In the genomic region with DNA sequence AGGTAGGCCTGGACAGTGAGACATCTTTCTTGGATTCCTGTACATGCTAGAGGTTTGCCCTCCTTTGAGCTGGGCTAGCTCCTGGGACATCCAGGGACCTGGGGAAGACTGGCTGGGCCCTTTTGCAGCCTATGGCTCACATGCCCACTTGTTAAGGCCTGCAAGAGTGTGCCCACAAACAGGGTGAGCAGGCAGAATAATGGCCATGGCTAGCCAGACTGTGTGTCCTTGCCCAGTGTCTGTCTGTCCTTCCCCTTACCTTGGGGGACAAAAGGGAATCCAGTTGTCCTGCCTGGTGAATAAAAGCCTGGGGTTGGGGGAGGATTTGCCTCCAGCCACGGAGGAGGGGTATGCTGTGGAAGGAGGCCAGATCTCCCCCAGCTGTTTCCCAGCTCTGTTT, we compare ENCODE assay signal across 12 cellular contexts. TPM values are rescaled to one million over a fixed set of nuclear protein-coding genes. Genes with fewer than 3 reads are reported as not detected.
DNase-seq lines count a peak whose midpoint lies in the region; ATAC-seq and TF ChIP-seq lines count a peak whose summit lies in the region.
"Had no signal": no experiment of that assay in that cellular context is flagged by ENCODE, and none has a peak within 500 bp of the region (broad histone marks: within the 10 kb centered on the region; RNA-seq: fewer than 3 reads in every experiment).

No MANE protein-coding gene starts in this region.

- peaks cover 7% of the 10 kb centered on the region for H3K36me3 ChIP-seq in lower lobe of right lung
- no peaks in the 10 kb centered on the region for H3K36me3 ChIP-seq in testis (ENCODE audit: low read depth, missing control alignments)

- peak overlapping the region; percentile 85 for H3K27ac ChIP-seq in lower lobe of right lung
- no peak overlapping the region for H3K27ac ChIP-seq in testis

- TF ChIP-seq CTCF in lower lobe of right lung (IDR thresholded peaks at IDR 0.05) = no peak
- no peak for TF ChIP-seq CTCF in testis (IDR thresholded peaks at IDR 0.05)

- H3K9me3 ChIP-seq in lower lobe of right lung = no peaks in the 10 kb centered on the region
- H3K9me3 ChIP-seq in testis = no peaks in the 10 kb centered on the region
- H3K9me3 ChIP-seq: mucosa of descending colon had no signal

- no peak overlapping the region for H3K4me3 ChIP-seq in lower lobe of right lung
- no peak overlapping the region for H3K4me3 ChIP-seq in testis
- H3K4me3 ChIP-seq: GM23338, mucosa of descending colon had no signal

- no peak for ATAC-seq in activated T-cell treated with anti-CD3 and anti-CD28 coated beads, Interleukin-2, amount 50 U/mL, for 72 hours (replicated peaks in 1 of 2)
- ATAC-seq in lower lobe of right lung (no peak), HG02610 (IDR thresholded peaks at IDR 0.05; ENCODE audit: unreplicated experiment) (no peak)

- H3K27ac Mint-ChIP-seq in activated T-cell treated with anti-CD3 and anti-CD28 coated beads, Interleukin-2, amount 50 U/mL, for 72 hours = peak overlapping the region; percentile 80

- H3K4me1 ChIP-seq in lower lobe of right lung (peaks cover 46% of the 10 kb centered on the region), testis (peaks cover 56% of the 10 kb centered on the region)

- WGBS in testis, 2 donors = 44 to 62% methylated on average over 1 of the region's 1 CpG

- H3K27me3 ChIP-seq in lower lobe of right lung (ENCODE audit: low read depth) = no peaks in the 10 kb centered on the region
- H3K27me3 ChIP-seq in testis = no peaks in the 10 kb centered on the region

- peaks cover 42% of the 10 kb centered on the region for H3K4me1 Mint-ChIP-seq in activated T-cell treated with anti-CD3 and anti-CD28 coated beads, Interleukin-2, amount 50 U/mL, for 72 hours (ENCODE audit: low read depth)

- H3K27me3 Mint-ChIP-seq in activated T-cell treated with anti-CD3 and anti-CD28 coated beads, Interleukin-2, amount 50 U/mL, for 72 hours (ENCODE audit: low read depth) = no peaks in the 10 kb centered on the region

- H3K9me3 Mint-ChIP-seq in activated T-cell treated with anti-CD3 and anti-CD28 coated beads, Interleukin-2, amount 50 U/mL, for 72 hours = no peaks in the 10 kb centered on the region
- H3K9me3 Mint-ChIP-seq: GM23338 had no signal

- DNase-seq in activated T-cell treated with anti-CD3 and anti-CD28 coated beads, Interleukin-2, amount 50 U/mL, for 72 hours = no peak
- DNase-seq in activated T-cell treated with anti-CD3 and anti-CD28 coated beads for 4 hours (no peak), lower lobe of right lung (no peak), testis (peak; percentile 12), NCI-H1417 treated with DMSO at 0.1 percent for 48 hours (lab: John Stamatoyannopoulos, UW) (no peak), DMS79 treated with DMSO at 0.1 percent for 48 hours (lab: John Stamatoyannopoulos, UW) (no peak)
- DNase-seq in activated CD8-positive, alpha-beta memory T cell treated with anti-CD3 and anti-CD28 coated beads, Interleukin-2, amount 50 U/mL, for 48 hours = peak; percentile 53
- DNase-seq: stimulated activated naive CD4-positive, alpha-beta T cell treated with Interleukin-2 at 50 U/mL for 16 hours; T-helper 9 cell had no signal

- TF ChIP-seq POLR2A in testis (IDR thresholded peaks at IDR 0.05) = no peak

- intact Hi-C loops in lower lobe of right lung (cut with DNase I) (loop anchor here (10.0 kb wide), 2 partner anchors 60 to 130 kb away; no protein-coding TSS in a partner anchor), testis (cut with DNase I; ENCODE audit: low total_unique reads) (loop anchor here (10.0 kb wide), 1 partner anchor 60 kb away; no protein-coding TSS in a partner anchor)

- H3K36me3 Mint-ChIP-seq in activated T-cell treated with anti-CD3 and anti-CD28 coated beads, Interleukin-2, amount 50 U/mL, for 72 hours (ENCODE audit: insufficient read depth in 2 of 2) = peaks cover 0 to 4% of the 10 kb centered on the region in 2 donors

- peak overlapping the region; percentile 75 to 82 for H3K4me3 Mint-ChIP-seq in activated T-cell treated with anti-CD3 and anti-CD28 coated beads, Interleukin-2, amount 50 U/mL, for 72 hours

RNA-seq across cellular contexts. Expression of a gene that starts 13.0 kb away (rescaled TPM):
- 1 to 10 TPM; 1.2 to 1.9 TPM for total RNA-seq in activated T-cell treated with anti-CD3 and anti-CD28 coated beads, Interleukin-2, amount 50 U/mL, for 72 hours
- total RNA-seq in lower lobe of right lung = 27.3 TPM
- 10 to 100 TPM; 71.1 to 78.3 TPM for total RNA-seq in testis
- polyA plus RNA-seq in testis (ENCODE audit: insufficient read depth, low read depth, low replicate concordance) = 94.7 TPM

Comparison
In these comparisons a context has a peak if more than half of its experiments do, and no peak if none do; other contexts are left out.
1. DNase-seq: peak in activated CD8-positive, alpha-beta memory T cell treated with anti-CD3 and anti-CD28 coated beads, Interleukin-2, amount 50 U/mL, for 48 hours (single experiment) and testis (single experiment); none in activated T-cell treated with anti-CD3 and anti-CD28 coated beads, Interleukin-2, amount 50 U/mL, for 72 hours (0 of 2), activated T-cell treated with anti-CD3 and anti-CD28 coated beads for 4 hours (single experiment), lower lobe of right lung (single experiment), NCI-H1417 treated with DMSO at 0.1 percent for 48 hours (single experiment) and DMS79 treated with DMSO at 0.1 percent for 48 hours (single experiment).